In genomic region chr12:123120452-123121166, GRCh38 we compare ENCODE assay signal across 8 cellular contexts. TPM values are rescaled to one million over a fixed set of nuclear protein-coding genes. Genes with fewer than 3 reads are reported as not detected.
A peak's percentile ranks its signal among the peaks of the same experiment; 100 is the strongest.
DNase-seq lines count a peak whose midpoint lies in the region; ATAC-seq and TF ChIP-seq lines count a peak whose summit lies in the region.

No MANE protein-coding gene starts in this region.

- H3K36me3 ChIP-seq in effector memory CD4-positive, alpha-beta T cell (ENCODE audit: control insufficient read depth, insufficient read depth, low read length), result no peaks in the 10 kb centered on the region

- POLR2A ChIA-PET in AG04450 (lab: Yijun Ruan, JAX), result interaction anchor here (0.6 kb wide), 1 partner anchor 9 kb away, joined by 3 read pairs; no protein-coding TSS in a partner anchor

- H3K4me1 ChIP-seq in effector memory CD4-positive, alpha-beta T cell (ENCODE audit: control insufficient read depth, insufficient read depth, low read length, poor library complexity, severe bottlenecking), result peaks cover 15% of the 10 kb centered on the region

- TF ChIP-seq CTCF in AG04450 (IDR thresholded peaks at IDR 0.05; ENCODE audit: low read depth, low read length), result no peak

- peak overlapping the region; percentile 21 for H3K27ac ChIP-seq in AG04450 (ENCODE audit: low read depth, low read length)
- H3K27ac ChIP-seq in effector memory CD4-positive, alpha-beta T cell (ENCODE audit: insufficient read depth, low read length, poor library complexity, severe bottlenecking), result peak overlapping the region; percentile 42

- peak; percentile 24 for ATAC-seq in GM21526 (IDR thresholded peaks at IDR 0.05; ENCODE audit: low FRiP score, unreplicated experiment)

- no peaks in the 10 kb centered on the region for H3K9me3 ChIP-seq in AG04450 (ENCODE audit: control insufficient read depth, insufficient read depth, low read length)
- no peaks in the 10 kb centered on the region for H3K9me3 ChIP-seq in effector memory CD4-positive, alpha-beta T cell (ENCODE audit: control insufficient read depth, low read length)

- no peak overlapping the region for H3K4me3 ChIP-seq in AG04450 (ENCODE audit: low read depth, low read length)
- H3K4me3 ChIP-seq in effector memory CD4-positive, alpha-beta T cell (ENCODE audit: insufficient read depth, low read depth, low read length, poor library complexity, severe bottlenecking), result no peak overlapping the region

- DNase-seq in AG04450 (ENCODE audit: low read depth, low spot score) (no peak), NCI-H526 (lab: John Stamatoyannopoulos, UW) (peak; percentile 34 to 58), GM03348 (ENCODE audit: low spot score) (no peak), kidney glomerular epithelial cell (lab: John Stamatoyannopoulos, UW) (no peak), ureter (ENCODE audit: low spot score) (no peak), superior temporal gyrus (ENCODE audit: extremely low spot score) (no peak)
- no peak for DNase-seq in effector memory CD4-positive, alpha-beta T cell

- CTCF ChIA-PET in AG04450 (lab: Charles Lee), result no interaction called here

- no peaks in the 10 kb centered on the region for H3K27me3 ChIP-seq in AG04450 (ENCODE audit: control insufficient read depth, insufficient read depth, low read length)
- H3K27me3 ChIP-seq in effector memory CD4-positive, alpha-beta T cell (replicated peaks; ENCODE audit: control insufficient read depth, insufficient read depth, low read length, poor library complexity, severe bottlenecking), result no peaks in the 10 kb centered on the region

RNA-seq across cellular contexts. Expression of gene PITPNM2, which starts 30.3 kb away (rescaled TPM):
- 1.3 and 2.2 TPM in 2 replicates for polyA plus RNA-seq in AG04450 (2011; rRNA removed)
- polyA minus RNA-seq in AG04450 (2011; rRNA and poly(A)+ RNA removed), result 4.9 and 5.7 TPM in 2 replicates
- total RNA-seq in ureter, result 17.5 TPM

Comparison
In these comparisons a context has a peak if more than half of its experiments do, and no peak if none do; other contexts are left out.
1. DNase-seq: peak in NCI-H526 (2 of 2); none in AG04450 (single experiment), effector memory CD4-positive, alpha-beta T cell (0 of 3), GM03348 (single experiment), kidney glomerular epithelial cell (single experiment), ureter (single experiment) and superior temporal gyrus (single experiment).